ENCODE assay signal across 29 cellular contexts in the genomic region with DNA sequence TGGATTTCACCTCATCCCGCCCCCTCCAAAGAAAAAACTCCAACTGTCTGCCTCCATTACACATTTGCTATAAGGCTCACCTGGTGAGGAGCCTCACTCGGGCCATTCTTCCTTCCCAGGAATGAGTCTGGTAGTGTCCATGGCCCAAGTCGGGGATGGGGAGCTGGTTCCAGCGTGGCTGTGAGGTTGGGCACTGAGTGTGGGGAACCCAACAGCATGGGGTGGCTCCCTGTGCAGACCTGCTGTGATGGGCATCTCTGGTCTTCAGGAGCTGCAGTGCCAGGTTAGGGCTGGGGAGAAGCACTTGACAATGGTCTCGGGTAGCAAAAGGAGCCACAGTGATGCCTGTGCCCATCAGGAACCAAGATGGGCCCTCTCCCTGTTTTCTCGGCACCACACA. TPM values are rescaled to one million over a fixed set of nuclear protein-coding genes. Genes with fewer than 3 reads are reported as not detected.
"Had no signal": no experiment of that assay in that cellular context is flagged by ENCODE, and none has a peak within 500 bp of the region (broad histone marks: within the 10 kb centered on the region; RNA-seq: fewer than 3 reads in every experiment).

No MANE protein-coding gene starts in this region.

- H3K9me3 ChIP-seq: adrenal gland, body of pancreas, colonic mucosa, esophagus squamous epithelium had no signal

- H3K4me3 ChIP-seq: adrenal gland, body of pancreas, colonic mucosa, esophagus squamous epithelium had no signal

- H3K4me1 ChIP-seq: colonic mucosa had no signal

- DNase-seq: activated CD4-positive, alpha-beta T cell treated with anti-CD3 and anti-CD28 coated beads, Interleukin-2, amount 10 ng/mL, durations not matched to agents 24 days and 14 days; activated CD4-positive, alpha-beta T cell treated with anti-CD3 and anti-CD28 coated beads, Interleukin-2, amount 50 U/mL, for 4 hours; activated CD4-positive, CD25-positive, alpha-beta regulatory T cell; activated CD4-positive, CD25-positive, alpha-beta regulatory T cell treated with anti-CD3 and anti-CD28 coated beads, Interleukin-2, amount 50 U/mL, for 72 hours; activated CD8-positive, alpha-beta memory T cell treated with anti-CD3 and anti-CD28 coated beads for 24 hours; activated effector memory CD4-positive, alpha-beta T cell treated with Interleukin-2 at 50 U/mL for 16 hours; activated gamma-delta T cell treated with Interleukin-2 at 50 U/mL for 16 hours; activated naive CD4-positive, alpha-beta T cell treated with Interleukin-2 at 50 U/mL for 16 hours; activated naive CD8-positive, alpha-beta T cell treated with anti-CD3 and anti-CD28 coated beads for 36 hours; activated naive CD8-positive, alpha-beta T cell treated with anti-CD3 and anti-CD28 coated beads, Interleukin-2, amount 50 U/mL, for 24 hours; activated T-cell treated with anti-CD3 and anti-CD28 coated beads, Interleukin-2, amount 50 U/mL, for 4 hours; adrenal gland; amygdala; aorta; body of pancreas; central memory CD4-positive, alpha-beta T cell; cerebellar nuclear complex; colonic mucosa; effector CD8-positive, alpha-beta T cell; esophagus squamous epithelium; foreskin melanocyte; head of caudate nucleus; T-helper 1 cell; T-helper 2 cell had no signal

- H3K4me3 Mint-ChIP-seq: activated CD4-positive, alpha-beta memory T cell treated with anti-CD3 and anti-CD28 coated beads, Interleukin-2, amount 10 ng/mL, durations not matched to agents 7 days and 5 days; activated CD4-positive, alpha-beta T cell treated with anti-CD3 and anti-CD28 coated beads for 36 hours; activated CD4-positive, alpha-beta T cell treated with anti-CD3 and anti-CD28 coated beads, Interleukin-2, amount 10 ng/mL, durations not matched to agents 24 days and 14 days; activated naive CD4-positive, alpha-beta T cell treated with anti-CD3 and anti-CD28 coated beads, Interleukin-2, amount 50 U/mL, for 24 hours; activated naive CD8-positive, alpha-beta T cell treated with anti-CD3 and anti-CD28 coated beads for 36 hours; activated naive CD8-positive, alpha-beta T cell treated with anti-CD3 and anti-CD28 coated beads, Interleukin-2, amount 50 U/mL, for 24 hours; activated T-cell treated with anti-CD3 and anti-CD28 coated beads, Interleukin-2, amount 50 U/mL, for 4 hours; activated T-helper 17 cell treated with anti-CD3 and anti-CD28 coated beads, Interleukin-2, amount 50 U/mL, for 72 hours had no signal

- H3K36me3 ChIP-seq: adrenal gland, colonic mucosa, esophagus squamous epithelium had no signal

- ATAC-seq: body of pancreas had no signal

- H3K27me3 ChIP-seq: adrenal gland, body of pancreas, colonic mucosa, esophagus squamous epithelium had no signal

- H3K27me3 Mint-ChIP-seq: activated naive CD4-positive, alpha-beta T cell treated with anti-CD3 and anti-CD28 coated beads, Interleukin-2, amount 50 U/mL, for 24 hours had no signal

- H3K36me3 Mint-ChIP-seq: activated naive CD4-positive, alpha-beta T cell treated with anti-CD3 and anti-CD28 coated beads, Interleukin-2, amount 50 U/mL, for 24 hours; activated naive CD8-positive, alpha-beta T cell treated with anti-CD3 and anti-CD28 coated beads for 36 hours had no signal

- H3K27ac Mint-ChIP-seq: activated CD4-positive, alpha-beta memory T cell treated with anti-CD3 and anti-CD28 coated beads, Interleukin-2, amount 10 ng/mL, durations not matched to agents 7 days and 5 days; activated CD4-positive, alpha-beta T cell treated with anti-CD3 and anti-CD28 coated beads for 36 hours; activated CD4-positive, alpha-beta T cell treated with anti-CD3 and anti-CD28 coated beads, Interleukin-2, amount 10 ng/mL, durations not matched to agents 24 days and 14 days; activated naive CD4-positive, alpha-beta T cell treated with anti-CD3 and anti-CD28 coated beads, Interleukin-2, amount 50 U/mL, for 24 hours; activated naive CD8-positive, alpha-beta T cell treated with anti-CD3 and anti-CD28 coated beads for 36 hours had no signal

- H3K27ac ChIP-seq: adrenal gland, body of pancreas, colonic mucosa, epithelial cell of prostate, esophagus squamous epithelium had no signal

- H3K9me3 Mint-ChIP-seq: activated CD4-positive, alpha-beta memory T cell treated with anti-CD3 and anti-CD28 coated beads, Interleukin-2, amount 10 ng/mL, durations not matched to agents 7 days and 5 days; activated CD4-positive, alpha-beta T cell treated with anti-CD3 and anti-CD28 coated beads, Interleukin-2, amount 10 ng/mL, durations not matched to agents 24 days and 14 days; activated naive CD4-positive, alpha-beta T cell treated with anti-CD3 and anti-CD28 coated beads, Interleukin-2, amount 50 U/mL, for 24 hours; activated naive CD8-positive, alpha-beta T cell treated with anti-CD3 and anti-CD28 coated beads for 36 hours; activated naive CD8-positive, alpha-beta T cell treated with anti-CD3 and anti-CD28 coated beads, Interleukin-2, amount 50 U/mL, for 24 hours; activated T-cell treated with anti-CD3 and anti-CD28 coated beads, Interleukin-2, amount 50 U/mL, for 4 hours; activated T-helper 17 cell treated with anti-CD3 and anti-CD28 coated beads, Interleukin-2, amount 50 U/mL, for 72 hours had no signal

RNA-seq across cellular contexts. Expression of a gene that starts 39.2 kb away (rescaled TPM):
- total RNA-seq: activated CD4-positive, alpha-beta memory T cell treated with anti-CD3 and anti-CD28 coated beads, Interleukin-2, amount 10 ng/mL, durations not matched to agents 7 days and 5 days; activated T-helper 17 cell treated with anti-CD3 and anti-CD28 coated beads, Interleukin-2, amount 50 U/mL, for 72 hours had no signal
